2 cellular contexts compared by ENCODE assay signal in the genomic region with DNA sequence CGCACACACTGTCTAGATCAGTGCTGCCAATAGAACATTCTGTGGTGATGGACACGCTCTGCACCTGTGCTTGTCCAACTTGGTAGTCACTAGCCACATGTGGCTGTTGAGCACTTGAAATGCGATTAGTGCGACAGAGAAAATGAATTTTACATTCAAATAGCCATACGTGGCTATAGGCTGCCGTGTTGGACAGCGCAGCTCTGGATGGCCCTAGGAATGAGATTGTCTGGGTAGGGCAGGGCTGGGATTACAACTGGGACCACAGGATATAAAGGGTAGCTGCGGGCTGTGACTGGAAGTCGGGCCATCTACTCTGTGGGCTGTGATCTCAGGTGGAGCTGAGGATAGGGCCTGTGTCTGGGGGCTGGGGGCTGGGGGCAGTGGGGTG.
TF ChIP-seq lines count a peak whose summit lies in the region.

No MANE protein-coding gene starts in this region.

TF ChIP-seq in Ishikawa, 13 proteins besides CTCF, POLR2A, EP300 and RAD21:
- TF ChIP-seq, protein P1, sequence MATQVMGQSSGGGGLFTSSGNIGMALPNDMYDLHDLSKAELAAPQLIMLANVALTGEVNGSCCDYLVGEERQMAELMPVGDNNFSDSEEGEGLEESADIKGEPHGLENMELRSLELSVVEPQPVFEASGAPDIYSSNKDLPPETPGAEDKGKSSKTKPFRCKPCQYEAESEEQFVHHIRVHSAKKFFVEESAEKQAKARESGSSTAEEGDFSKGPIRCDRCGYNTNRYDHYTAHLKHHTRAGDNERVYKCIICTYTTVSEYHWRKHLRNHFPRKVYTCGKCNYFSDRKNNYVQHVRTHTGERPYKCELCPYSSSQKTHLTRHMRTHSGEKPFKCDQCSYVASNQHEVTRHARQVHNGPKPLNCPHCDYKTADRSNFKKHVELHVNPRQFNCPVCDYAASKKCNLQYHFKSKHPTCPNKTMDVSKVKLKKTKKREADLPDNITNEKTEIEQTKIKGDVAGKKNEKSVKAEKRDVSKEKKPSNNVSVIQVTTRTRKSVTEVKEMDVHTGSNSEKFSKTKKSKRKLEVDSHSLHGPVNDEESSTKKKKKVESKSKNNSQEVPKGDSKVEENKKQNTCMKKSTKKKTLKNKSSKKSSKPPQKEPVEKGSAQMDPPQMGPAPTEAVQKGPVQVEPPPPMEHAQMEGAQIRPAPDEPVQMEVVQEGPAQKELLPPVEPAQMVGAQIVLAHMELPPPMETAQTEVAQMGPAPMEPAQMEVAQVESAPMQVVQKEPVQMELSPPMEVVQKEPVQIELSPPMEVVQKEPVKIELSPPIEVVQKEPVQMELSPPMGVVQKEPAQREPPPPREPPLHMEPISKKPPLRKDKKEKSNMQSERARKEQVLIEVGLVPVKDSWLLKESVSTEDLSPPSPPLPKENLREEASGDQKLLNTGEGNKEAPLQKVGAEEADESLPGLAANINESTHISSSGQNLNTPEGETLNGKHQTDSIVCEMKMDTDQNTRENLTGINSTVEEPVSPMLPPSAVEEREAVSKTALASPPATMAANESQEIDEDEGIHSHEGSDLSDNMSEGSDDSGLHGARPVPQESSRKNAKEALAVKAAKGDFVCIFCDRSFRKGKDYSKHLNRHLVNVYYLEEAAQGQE (IDR thresholded peaks at IDR 0.05; ENCODE audit: low read depth), result peak; percentile 35; the same call in 1 of the 2 replicates
- TF ChIP-seq TEAD4 (IDR thresholded peaks at IDR 0.05), result no peak

TF ChIP-seq in H1, 55 proteins besides CTCF, POLR2A, EP300 and RAD21:
- TF ChIP-seq FOSL1 (IDR thresholded peaks at IDR 0.05; ENCODE audit: insufficient read depth, low read depth, low read length) (no peak), SP4 (IDR thresholded peaks at IDR 0.05; ENCODE audit: low read length) (no peak), TBP (IDR thresholded peaks at IDR 0.05; ENCODE audit: low read depth, low read length) (no peak), EZH2 (IDR thresholded peaks at IDR 0.05; ENCODE audit: low read depth, low read length, severe bottlenecking) (no peak), EGR1 (IDR thresholded peaks at IDR 0.05; ENCODE audit: borderline replicate concordance, low read depth, low read length) (no peak), GABPA (IDR thresholded peaks at IDR 0.05; ENCODE audit: borderline replicate concordance, insufficient read depth, low read length) (no peak), CBX8 (IDR thresholded peaks at IDR 0.05; ENCODE audit: borderline replicate concordance, low read depth, low read length) (no peak), JUN (IDR thresholded peaks at IDR 0.05; ENCODE audit: low read depth, low read length) (no peak), NANOG (IDR thresholded peaks at IDR 0.05; ENCODE audit: insufficient read depth, low read depth, low read length, poor library complexity, severe bottlenecking) (no peak), HDAC6 (IDR thresholded peaks at IDR 0.05; ENCODE audit: low read depth, low read length) (no peak), CBX5 (IDR thresholded peaks at IDR 0.05; ENCODE audit: low read depth, low read length) (no peak), CREB1 (IDR thresholded peaks at IDR 0.05) (no peak), SP2 (IDR thresholded peaks at IDR 0.05; ENCODE audit: low read length) (no peak), KDM1A (IDR thresholded peaks at IDR 0.05; ENCODE audit: borderline replicate concordance, low read length) (no peak), RBBP5 (IDR thresholded peaks at IDR 0.05; ENCODE audit: borderline replicate concordance, low read depth, low read length) (no peak), SP1 (IDR thresholded peaks at IDR 0.05; ENCODE audit: low read depth, low read length) (no peak), SIRT6 (IDR thresholded peaks at IDR 0.05; ENCODE audit: low read length) (no peak)
- TF ChIP-seq, protein P2, sequence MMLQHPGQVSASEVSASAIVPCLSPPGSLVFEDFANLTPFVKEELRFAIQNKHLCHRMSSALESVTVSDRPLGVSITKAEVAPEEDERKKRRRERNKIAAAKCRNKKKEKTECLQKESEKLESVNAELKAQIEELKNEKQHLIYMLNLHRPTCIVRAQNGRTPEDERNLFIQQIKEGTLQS (IDR thresholded peaks at IDR 0.05; ENCODE audit: insufficient read depth, low read depth, low read length), result no peak
- TF ChIP-seq, protein P3, sequence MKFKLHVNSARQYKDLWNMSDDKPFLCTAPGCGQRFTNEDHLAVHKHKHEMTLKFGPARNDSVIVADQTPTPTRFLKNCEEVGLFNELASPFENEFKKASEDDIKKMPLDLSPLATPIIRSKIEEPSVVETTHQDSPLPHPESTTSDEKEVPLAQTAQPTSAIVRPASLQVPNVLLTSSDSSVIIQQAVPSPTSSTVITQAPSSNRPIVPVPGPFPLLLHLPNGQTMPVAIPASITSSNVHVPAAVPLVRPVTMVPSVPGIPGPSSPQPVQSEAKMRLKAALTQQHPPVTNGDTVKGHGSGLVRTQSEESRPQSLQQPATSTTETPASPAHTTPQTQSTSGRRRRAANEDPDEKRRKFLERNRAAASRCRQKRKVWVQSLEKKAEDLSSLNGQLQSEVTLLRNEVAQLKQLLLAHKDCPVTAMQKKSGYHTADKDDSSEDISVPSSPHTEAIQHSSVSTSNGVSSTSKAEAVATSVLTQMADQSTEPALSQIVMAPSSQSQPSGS (IDR thresholded peaks at IDR 0.05; ENCODE audit: low read length), result no peak
TF ChIP-seq in H1: peak in this region for 0.
